1 cellular context compared by ENCODE assay signal in genomic region chr15:40984406-40984805, GRCh38.
TF ChIP-seq lines count a peak whose summit lies in the region.

No MANE protein-coding gene starts in this region.

TF ChIP-seq in endothelial cell of umbilical vein, 7 proteins besides CTCF, POLR2A, EP300 and RAD21 (continued from another document):
- TF ChIP-seq, protein P1, sequence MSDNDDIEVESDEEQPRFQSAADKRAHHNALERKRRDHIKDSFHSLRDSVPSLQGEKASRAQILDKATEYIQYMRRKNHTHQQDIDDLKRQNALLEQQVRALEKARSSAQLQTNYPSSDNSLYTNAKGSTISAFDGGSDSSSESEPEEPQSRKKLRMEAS (IDR thresholded peaks at IDR 0.05; ENCODE audit: insufficient read depth, insufficient read length) = no peak
- TF ChIP-seq MYC (IDR thresholded peaks at IDR 0.05; ENCODE audit: low read depth, low read length) = no peak
- TF ChIP-seq FOS (IDR thresholded peaks at IDR 0.05; ENCODE audit: borderline replicate concordance, insufficient read depth, low read length) = no peak
- no peak for TF ChIP-seq JUN (IDR thresholded peaks at IDR 0.05; ENCODE audit: borderline replicate concordance, insufficient read depth, insufficient read length, low read depth)
- no peak for TF ChIP-seq POLR2AphosphoS5 (IDR thresholded peaks at IDR 0.05; ENCODE audit: insufficient read depth, low read depth, low read length)
